ENCODE assay signal across 2 cellular contexts in genomic region chr3:46396129-46396528, GRCh38.
A peak's percentile ranks its signal among the peaks of the same experiment; 100 is the strongest.
TF ChIP-seq lines count a peak whose summit lies in the region.

No MANE protein-coding gene starts in this region.

TF ChIP-seq in GM12878, 131 proteins besides CTCF, POLR2A, EP300 and RAD21:
- no peak for TF ChIP-seq CHD2 (IDR thresholded peaks at IDR 0.05; ENCODE audit: borderline replicate concordance, low read depth, low read length)
- TF ChIP-seq TBL1XR1 (IDR thresholded peaks at IDR 0.05; ENCODE audit: low read depth, low read length): no peak
- TF ChIP-seq RAD51 (IDR thresholded peaks at IDR 0.05): peak; percentile 90
- TF ChIP-seq RB1 (IDR thresholded peaks at IDR 0.05; ENCODE audit: borderline replicate concordance): no peak
- peak; percentile 72 for TF ChIP-seq USF1 (IDR thresholded peaks at IDR 0.05; ENCODE audit: borderline replicate concordance, extremely low read length, insufficient read depth, low read depth, low read length)
- no peak for TF ChIP-seq BCL11A (IDR thresholded peaks at IDR 0.05; ENCODE audit: low read depth, low read length)
- peak; percentile 49 for TF ChIP-seq IKZF1 (conservative IDR thresholded peaks at IDR 0.05)
- 0 out of 2 replicates have a peak, but pooled peaks have one; percentile 37 for TF ChIP-seq MLLT1 (IDR thresholded peaks at IDR 0.05)
- peak; percentile 63 for TF ChIP-seq RUNX3 (IDR thresholded peaks at IDR 0.05; ENCODE audit: low read length)
- TF ChIP-seq BHLHE40 (IDR thresholded peaks at IDR 0.05; ENCODE audit: borderline replicate concordance in 1 of 2, low read depth in 2 of 2, low read length in 1 of 2): peak; percentile 89 to 96

TF ChIP-seq in SK-N-SH, 30 proteins besides CTCF, POLR2A, EP300 and RAD21:
- TF ChIP-seq USF2 (IDR thresholded peaks at IDR 0.05; ENCODE audit: borderline replicate concordance, low read depth, low read length): no peak
